10 cellular contexts compared by ENCODE assay signal in genomic region chr20:310645-311044, GRCh38. TPM values are rescaled to one million over a fixed set of nuclear protein-coding genes. Genes with fewer than 3 reads are reported as not detected.
DNase-seq lines count a peak whose midpoint lies in the region; ATAC-seq and TF ChIP-seq lines count a peak whose summit lies in the region.
"Had no signal": no experiment of that assay in that cellular context is flagged by ENCODE, and none has a peak within 500 bp of the region (broad histone marks: within the 10 kb centered on the region; RNA-seq: fewer than 3 reads in every experiment).

No MANE protein-coding gene starts in this region.

- H3K4me1 ChIP-seq in HUES48 (ENCODE audit: control insufficient read depth, insufficient read depth, low read length) (peaks cover 13% of the 10 kb centered on the region), hepatocyte (ENCODE audit: insufficient read depth) (peaks cover 11% of the 10 kb centered on the region), smooth muscle cell (ENCODE audit: low read depth) (peaks cover 19% of the 10 kb centered on the region)

- peak overlapping the region; percentile 86 for H3K4me3 Mint-ChIP-seq in activated B cell treated with CpG ODN at 0.5 μM for 24 hours

- no peak overlapping the region for H3K9ac ChIP-seq in HUES48 (ENCODE audit: low read depth, low read length)
- no peak overlapping the region for H3K9ac ChIP-seq in smooth muscle cell (ENCODE audit: low read depth)
- H3K9ac ChIP-seq: KMS-11 had no signal

- H3K9me3 ChIP-seq in HUES48 (ENCODE audit: control insufficient read depth, insufficient read depth, low read length), result no peaks in the 10 kb centered on the region
- no peaks in the 10 kb centered on the region for H3K9me3 ChIP-seq in hepatocyte (ENCODE audit: low read depth)
- no peaks in the 10 kb centered on the region for H3K9me3 ChIP-seq in smooth muscle cell (replicated peaks; ENCODE audit: low read depth)

- no peak for TF ChIP-seq CTCF in activated B cell treated with CpG ODN at 0.5 μM for 24 hours (IDR thresholded peaks at IDR 0.05)
- no peak for TF ChIP-seq CTCF in hepatocyte (IDR thresholded peaks at IDR 0.05; ENCODE audit: poor library complexity)
- TF ChIP-seq CTCF in smooth muscle cell (IDR thresholded peaks at IDR 0.05; ENCODE audit: borderline replicate concordance, insufficient read depth, poor library complexity, severe bottlenecking), result no peak

- H4K20me1 ChIP-seq in hepatocyte (ENCODE audit: insufficient read depth, poor library complexity, severe bottlenecking), result no peaks in the 10 kb centered on the region
- no peaks in the 10 kb centered on the region for H4K20me1 ChIP-seq in smooth muscle cell (ENCODE audit: low read depth)

- H3K27ac ChIP-seq in HUES48 (ENCODE audit: low read depth, low read length), result peak overlapping the region; percentile 45
- H3K27ac ChIP-seq in hepatocyte, result peak overlapping the region; percentile 31
- peak overlapping the region; percentile 99 for H3K27ac ChIP-seq in smooth muscle cell (ENCODE audit: low read depth)
- H3K27ac ChIP-seq: KMS-11 had no signal

- 7% methylated on average over 7 of the region's 7 CpGs for WGBS in hepatocyte (ENCODE audit: low lambda C conversion rate, missing lambda C conversion rate)
- 7% methylated on average over 7 of the region's 7 CpGs for WGBS in smooth muscle cell (ENCODE audit: low lambda C conversion rate)

- H3K27me3 ChIP-seq in HUES48 (ENCODE audit: control insufficient read depth, insufficient read depth, low read length), result no peaks in the 10 kb centered on the region
- H3K27me3 ChIP-seq in hepatocyte, result no peaks in the 10 kb centered on the region
- H3K27me3 ChIP-seq in smooth muscle cell (ENCODE audit: low read depth), result no peaks in the 10 kb centered on the region

- H3K36me3 Mint-ChIP-seq in activated B cell treated with CpG ODN at 0.5 μM for 24 hours (ENCODE audit: low read depth), result no peaks in the 10 kb centered on the region

- peak overlapping the region; percentile 70 for H3K4me2 ChIP-seq in hepatocyte
- peak overlapping the region; percentile 81 for H3K4me2 ChIP-seq in smooth muscle cell
- H3K4me2 ChIP-seq: KMS-11 had no signal

- H3K9me3 Mint-ChIP-seq in activated B cell treated with CpG ODN at 0.5 μM for 24 hours, result no peaks in the 10 kb centered on the region

- no peak for DNase-seq in activated B cell treated with CpG ODN at 0.5 μM for 24 hours
- DNase-seq in hepatocyte (ENCODE audit: low spot score), result no peak
- no peak for DNase-seq in smooth muscle cell (lab: John Stamatoyannopoulos, UW; ENCODE audit: unreplicated experiment)
- no peak for DNase-seq in DMS53 (lab: John Stamatoyannopoulos, UW)
- DNase-seq in ecto neural progenitor cell (ENCODE audit: low spot score), result no peak
- DNase-seq in NCI-H128 (lab: John Stamatoyannopoulos, UW; ENCODE audit: unreplicated experiment), result no peak

- intact Hi-C loops in activated B cell treated with CpG ODN at 0.5 μM for 24 hours (cut with micrococcal nuclease), result loop anchor here (1.0 kb wide), 4 partner anchors 13 to 43 kb away; partner anchors contain the start of gene ZCCHC3

- H3K79me2 ChIP-seq in hepatocyte, result peaks cover 4% of the 10 kb centered on the region
- no peaks in the 10 kb centered on the region for H3K79me2 ChIP-seq in smooth muscle cell (ENCODE audit: low read depth)

- no peaks in the 10 kb centered on the region for H3K36me3 ChIP-seq in HUES48 (ENCODE audit: control insufficient read depth, insufficient read depth, low read length)
- H3K36me3 ChIP-seq in hepatocyte (replicated peaks; ENCODE audit: insufficient read depth, low read depth), result no peaks in the 10 kb centered on the region
- H3K36me3 ChIP-seq in smooth muscle cell (ENCODE audit: low read depth), result no peaks in the 10 kb centered on the region

- peak overlapping the region; percentile 86 for H3K27ac Mint-ChIP-seq in activated B cell treated with CpG ODN at 0.5 μM for 24 hours

- CTCF ChIA-PET in activated B cell treated with CpG ODN at 0.5 μM for 24 hours (lab: Charles Lee), result interaction anchor here (2.4 kb wide), 1 partner anchor 20 kb away, joined by 9 read pairs; no protein-coding TSS in a partner anchor

- ATAC-seq in activated B cell treated with CpG ODN at 0.5 μM for 24 hours (ENCODE audit: low read depth) (no peak), HG02970 (IDR thresholded peaks at IDR 0.05; ENCODE audit: low FRiP score, unreplicated experiment) (no peak)

- H3K27me3 Mint-ChIP-seq in activated B cell treated with CpG ODN at 0.5 μM for 24 hours, result no peaks in the 10 kb centered on the region

- no peaks in the 10 kb centered on the region for H3K9me2 ChIP-seq in hepatocyte (replicated peaks; ENCODE audit: insufficient read depth)

- POLR2A ChIA-PET in activated B cell treated with CpG ODN at 0.5 μM for 24 hours (lab: Charles Lee), result interaction anchor here (0.5 to 2.3 kb wide), 6 partner anchors 11 to 34 kb away, joined by 3 to 23 read pairs (median 7); partner anchors contain the start of genes SOX12 and ZCCHC3

- H3K4me3 ChIP-seq in HUES48 (ENCODE audit: low read depth, low read length) (peak overlapping the region; percentile 31), hepatocyte (no peak overlapping the region), smooth muscle cell (peak overlapping the region; percentile 41)

- H2AFZ ChIP-seq in hepatocyte (peak overlapping the region; percentile 20), smooth muscle cell (ENCODE audit: low read depth) (peak overlapping the region; percentile 15)

- H3F3A ChIP-seq in smooth muscle cell (ENCODE audit: low read depth), result peaks cover 7% of the 10 kb centered on the region

- H3K4me1 Mint-ChIP-seq in activated B cell treated with CpG ODN at 0.5 μM for 24 hours, result peaks cover 18% of the 10 kb centered on the region

RNA-seq across cellular contexts. Expression of gene ZCCHC3, which starts 13.3 kb away (rescaled TPM):
- total RNA-seq in activated B cell treated with CpG ODN at 0.5 μM for 24 hours (25.9 and 28.1 TPM in 2 replicates), hepatocyte (27.4 and 30.0 TPM in 2 replicates), smooth muscle cell (25.9 and 27.7 TPM in 2 replicates)
- polyA plus RNA-seq in hepatocyte (22.8 and 29.0 TPM in 2 replicates), smooth muscle cell (26.2 and 32.4 TPM in 2 replicates)

RNA-seq across cellular contexts. Expression of gene SOX12, which starts 14.7 kb away (rescaled TPM):
- total RNA-seq in activated B cell treated with CpG ODN at 0.5 μM for 24 hours, result 6.1 and 6.2 TPM in 2 replicates
- total RNA-seq in hepatocyte, result 6.3 and 6.9 TPM in 2 replicates
- polyA plus RNA-seq in hepatocyte, result 15.4 and 16.2 TPM in 2 replicates
- 3.3 and 7.1 TPM in 2 replicates for total RNA-seq in smooth muscle cell
- polyA plus RNA-seq in smooth muscle cell, result 16.6 and 17.7 TPM in 2 replicates

RNA-seq across cellular contexts. Expression of gene C20orf96, which starts 20.1 kb away (rescaled TPM):
- 5.3 and 5.5 TPM in 2 replicates for total RNA-seq in activated B cell treated with CpG ODN at 0.5 μM for 24 hours
- total RNA-seq in hepatocyte, result 2.9 and 3.5 TPM in 2 replicates
- 10.6 and 14.0 TPM in 2 replicates for polyA plus RNA-seq in hepatocyte
- 2.8 and 9.2 TPM in 2 replicates for total RNA-seq in smooth muscle cell
- polyA plus RNA-seq in smooth muscle cell, result 11.2 and 11.7 TPM in 2 replicates

RNA-seq across cellular contexts. Expression of gene NRSN2, which starts 36.3 kb away (rescaled TPM):
- 7.6 and 12.8 TPM in 2 replicates for total RNA-seq in activated B cell treated with CpG ODN at 0.5 μM for 24 hours
- 29.8 and 32.0 TPM in 2 replicates for total RNA-seq in hepatocyte
- polyA plus RNA-seq in hepatocyte, result 65.3 and 68.1 TPM in 2 replicates
- total RNA-seq in smooth muscle cell, result 31.5 and 50.1 TPM in 2 replicates
- polyA plus RNA-seq in smooth muscle cell, result 99.1 and 107 TPM in 2 replicates

RNA-seq across cellular contexts. Expression of gene DEFB132, which starts 53.1 kb away (rescaled TPM):
- total RNA-seq in activated B cell treated with CpG ODN at 0.5 μM for 24 hours, result not detected in 2 replicates
- not detected in 2 replicates for total RNA-seq in hepatocyte
- polyA plus RNA-seq in hepatocyte, result not detected in 2 replicates
- not detected in 2 replicates for total RNA-seq in smooth muscle cell
- polyA plus RNA-seq in smooth muscle cell, result not detected in 2 replicates
- total RNA-seq: fibroblast of villous mesenchyme had no signal

Comparison
In these comparisons a context has a peak if more than half of its experiments do, and no peak if none do; other contexts are left out.
1. H3K27ac ChIP-seq: peak in every context shown above with its lines; median percentile 99 in smooth muscle cell; 45 in HUES48; 31 in hepatocyte.